8 cellular contexts compared by ENCODE assay signal in the genomic region with DNA sequence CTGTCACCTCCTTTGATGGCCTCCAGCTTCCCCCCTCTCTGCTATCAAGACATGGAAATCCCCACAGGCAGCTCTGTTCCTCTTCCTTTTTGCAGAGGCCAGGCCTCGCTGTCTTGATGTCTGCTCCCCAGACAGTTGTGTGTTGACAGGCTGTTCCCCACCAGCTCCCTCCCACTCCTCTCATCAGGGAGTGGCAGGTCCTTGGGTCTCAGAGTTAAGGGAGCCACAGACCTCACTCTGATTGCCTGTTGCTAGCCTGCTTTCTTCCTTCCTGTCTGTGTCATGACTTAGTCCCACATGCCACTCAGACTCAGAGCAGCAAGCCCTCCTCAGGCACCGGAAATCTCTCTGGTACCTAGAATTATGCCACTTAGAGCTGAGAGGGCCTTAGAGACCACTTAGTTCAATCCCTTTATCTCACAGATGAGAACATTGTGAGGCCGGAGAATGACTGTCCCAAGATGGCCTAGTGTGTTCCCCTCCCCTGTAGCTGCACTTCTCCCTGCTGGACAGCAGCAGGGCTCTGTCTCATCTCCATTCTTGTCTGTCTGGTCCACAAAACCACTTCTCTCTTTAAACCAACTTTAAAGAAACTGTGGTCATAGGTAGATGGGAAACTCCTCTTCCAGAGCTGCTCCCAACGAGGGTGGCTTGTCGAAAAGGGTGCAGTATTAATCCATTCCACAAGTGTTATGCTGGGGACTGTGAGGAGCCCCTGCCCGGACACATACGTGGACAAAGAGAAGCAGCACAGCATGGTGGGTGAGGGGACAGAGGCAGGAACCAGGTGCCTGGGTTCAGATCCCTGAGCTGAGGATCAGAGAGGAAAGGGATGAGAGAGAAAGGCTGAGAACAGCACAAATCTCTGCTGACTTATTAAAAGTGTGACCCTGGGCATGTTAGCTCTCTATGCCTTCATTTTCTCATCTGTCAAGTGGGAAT. TPM values are rescaled to one million over a fixed set of nuclear protein-coding genes. Genes with fewer than 3 reads are reported as not detected.
A peak's percentile ranks its signal among the peaks of the same experiment; 100 is the strongest.
DNase-seq lines count a peak whose midpoint lies in the region; ATAC-seq and TF ChIP-seq lines count a peak whose summit lies in the region.

No MANE protein-coding gene starts in this region.

- peak; percentile 34 to 81 (median 59) for DNase-seq in CD4-positive, alpha-beta T cell
- DNase-seq in activated CD4-positive, CD25-positive, alpha-beta regulatory T cell treated with anti-CD3 and anti-CD28 coated beads, Interleukin-2, amount 50 U/mL, for 16 hours (ENCODE audit: low read depth, low spot score) = peak; percentile 40
- peak; percentile 71 for DNase-seq in effector CD4-positive, alpha-beta T cell
- peak; percentile 38 to 66 for DNase-seq in stimulated activated CD4-positive, alpha-beta T cell treated with anti-CD3 and anti-CD28 coated beads, Interleukin-4, amount 100 ng/mL, for 4 hours
- DNase-seq in NCI-H510A (lab: John Stamatoyannopoulos, UW) = no peak

- no peaks in the 10 kb centered on the region for H3K9me3 Mint-ChIP-seq in CD4-positive, alpha-beta T cell

- TF ChIP-seq CTCF in CD4-positive, alpha-beta T cell (IDR thresholded peaks at IDR 0.05) = no peak

- peaks cover 36% of the 10 kb centered on the region for H3K36me3 Mint-ChIP-seq in CD4-positive, alpha-beta T cell (ENCODE audit: low read depth)

- H3K4me1 Mint-ChIP-seq in CD4-positive, alpha-beta T cell (ENCODE audit: low read depth) = peaks cover 51% of the 10 kb centered on the region

- CTCF ChIA-PET in CD4-positive, alpha-beta T cell (lab: Charles Lee) = interaction anchor here (1.0 to 2.6 kb wide), 6 partner anchors 46 to 195 kb away, joined by 3 to 9 read pairs (median 4); partner anchors contain the start of gene RNF141

- peak overlapping the region; percentile 83 for H3K4me3 Mint-ChIP-seq in CD4-positive, alpha-beta T cell

- peak overlapping the region; percentile 89 for H3K27ac ChIP-seq in CD4-positive, alpha-beta T cell (ENCODE audit: low read depth, low read length)

- H3K27me3 Mint-ChIP-seq in CD4-positive, alpha-beta T cell = no peaks in the 10 kb centered on the region

- no peaks in the 10 kb centered on the region for H3K27me3 ChIP-seq in CD4-positive, alpha-beta T cell (ENCODE audit: control insufficient read depth, insufficient read depth, low read length)

- H3K9me3 ChIP-seq in CD4-positive, alpha-beta T cell (ENCODE audit: control insufficient read depth, low read length) = no peaks in the 10 kb centered on the region

- peak overlapping the region; percentile 95 for H3K27ac Mint-ChIP-seq in CD4-positive, alpha-beta T cell

- POLR2A ChIA-PET in CD4-positive, alpha-beta T cell (lab: Charles Lee) = interaction anchor here (0.6 to 2.5 kb wide), 11 partner anchors 8 to 999 kb away, joined by 3 to 12 read pairs (median 3); partner anchors contain the start of genes CTR9, EIF4G2, RNF141 and ZNF143

- intact Hi-C loops in CD4-positive, alpha-beta T cell (cut with DNase I, micrococcal nuclease) = loop anchor here (2.0 to 10.0 kb wide), 7 partner anchors 46 to 1772 kb away; partner anchors contain the start of genes RNF141 (in 1 of the 2), SBF2 (in 1 of the 2) and ZBED5 (in 1 of the 2)

- ATAC-seq in CD4-positive, alpha-beta T cell (ENCODE audit: poor library complexity) = peak; percentile 71
- ATAC-seq in GM19395 (IDR thresholded peaks at IDR 0.05; ENCODE audit: unreplicated experiment) (peak; percentile 55), HG03460 (IDR thresholded peaks at IDR 0.05; ENCODE audit: unreplicated experiment) (peak; percentile 54), esophagus mucosa (no peak)

RNA-seq across cellular contexts. Expression of gene AMPD3, which starts 4.2 kb away (rescaled TPM):
- total RNA-seq in CD4-positive, alpha-beta T cell = 10 to 100 TPM; 13.2 to 14.1 TPM
- 16.2 TPM for total RNA-seq in esophagus mucosa
